ENCODE assay signal across 22 cellular contexts in genomic region chr12:130163461-130164215, GRCh38. TPM values are rescaled to one million over a fixed set of nuclear protein-coding genes. Genes with fewer than 3 reads are reported as not detected.
DNase-seq lines count a peak whose midpoint lies in the region; ATAC-seq and TF ChIP-seq lines count a peak whose summit lies in the region.
"Had no signal": no experiment of that assay in that cellular context is flagged by ENCODE, and none has a peak within 500 bp of the region (broad histone marks: within the 10 kb centered on the region; RNA-seq: fewer than 3 reads in every experiment).

No MANE protein-coding gene starts in this region.

- H3K18ac ChIP-seq in IMR-90 (ENCODE audit: low read depth, low read length) (no peak overlapping the region), trophoblast cell (ENCODE audit: low read length) (no peak overlapping the region)

- no peaks in the 10 kb centered on the region for H3K9me1 ChIP-seq in IMR-90 (ENCODE audit: insufficient read depth, low read length)

- no peak overlapping the region for H3K56ac ChIP-seq in IMR-90 (ENCODE audit: extremely low read depth, insufficient read depth, low read length)

- H3K23ac ChIP-seq in IMR-90 (ENCODE audit: low read depth, low read length) (no peak overlapping the region), trophoblast cell (ENCODE audit: low read length) (no peak overlapping the region)

- H3K27me3 Mint-ChIP-seq in activated CD4-positive, alpha-beta memory T cell treated with anti-CD3 and anti-CD28 coated beads for 36 hours: peaks cover 33% of the 10 kb centered on the region
- peaks cover 28% of the 10 kb centered on the region for H3K27me3 Mint-ChIP-seq in activated CD4-positive, alpha-beta memory T cell treated with anti-CD3 and anti-CD28 coated beads, Interleukin-2, amount 10 ng/mL, durations not matched to agents 7 days and 5 days

- intact Hi-C loops in activated CD4-positive, alpha-beta memory T cell treated with anti-CD3 and anti-CD28 coated beads for 36 hours (cut with micrococcal nuclease): no loop called here
- intact Hi-C loops in IMR-90 (cut with micrococcal nuclease): no loop called here

- H3K27ac Mint-ChIP-seq in activated CD4-positive, alpha-beta memory T cell treated with anti-CD3 and anti-CD28 coated beads for 36 hours: no peak overlapping the region
- no peak overlapping the region for H3K27ac Mint-ChIP-seq in activated CD4-positive, alpha-beta memory T cell treated with anti-CD3 and anti-CD28 coated beads, Interleukin-2, amount 10 ng/mL, durations not matched to agents 7 days and 5 days
- H3K27ac Mint-ChIP-seq: activated CD4-positive, alpha-beta T cell treated with anti-CD3 and anti-CD28 coated beads for 36 hours; CD4-positive, CD25-positive, alpha-beta regulatory T cell had no signal

- no peak overlapping the region for H2BK5ac ChIP-seq in IMR-90 (ENCODE audit: low read depth, low read length, poor library complexity, severe bottlenecking)
- no peak overlapping the region for H2BK5ac ChIP-seq in trophoblast cell (ENCODE audit: low read depth, low read length, poor library complexity)

- no peak overlapping the region for H2BK12ac ChIP-seq in trophoblast cell (ENCODE audit: low read length)

- no peak overlapping the region for H3K4me2 ChIP-seq in IMR-90 (ENCODE audit: low read depth, low read length)
- no peak overlapping the region for H3K4me2 ChIP-seq in trophoblast cell (ENCODE audit: low read length)
- H3K4me2 ChIP-seq: A549 had no signal

- no peak overlapping the region for H4K5ac ChIP-seq in IMR-90 (ENCODE audit: low read depth, low read length)

- H3K9me3 Mint-ChIP-seq in activated CD4-positive, alpha-beta memory T cell treated with anti-CD3 and anti-CD28 coated beads for 36 hours: no peaks in the 10 kb centered on the region
- no peaks in the 10 kb centered on the region for H3K9me3 Mint-ChIP-seq in activated CD4-positive, alpha-beta memory T cell treated with anti-CD3 and anti-CD28 coated beads, Interleukin-2, amount 10 ng/mL, durations not matched to agents 7 days and 5 days

- no peak for TF ChIP-seq POLR2A in IMR-90 (IDR thresholded peaks at IDR 0.05; ENCODE audit: low read depth, low read length)

- DNase-seq in activated CD4-positive, alpha-beta memory T cell treated with anti-CD3 and anti-CD28 coated beads for 36 hours: no peak
- no peak for DNase-seq in activated CD4-positive, alpha-beta memory T cell treated with anti-CD3 and anti-CD28 coated beads, Interleukin-2, amount 10 ng/mL, durations not matched to agents 7 days and 5 days
- DNase-seq in IMR-90 (no peak), retina (peak; percentile 66), trophoblast cell (no peak), ureter (ENCODE audit: low spot score) (no peak), cerebellar nuclear complex (lab: John Stamatoyannopoulos, UW) (no peak)
- DNase-seq: activated CD4-positive, alpha-beta T cell treated with anti-CD3 and anti-CD28 coated beads for 36 hours; brain microvascular endothelial cell; effector memory CD4-positive, alpha-beta T cell; islet precursor cell; MG63; mucosa of descending colon; NCI-H1930; NCI-H69; uterus had no signal

- H2BK120ac ChIP-seq in IMR-90 (ENCODE audit: low read depth, low read length): no peak overlapping the region
- H2BK120ac ChIP-seq in trophoblast cell (ENCODE audit: insufficient read depth, low read length, poor library complexity): no peak overlapping the region

- no peak for TF ChIP-seq CTCF in IMR-90 (conservative IDR thresholded peaks at IDR 0.05; ENCODE audit: low read depth, low read length)

- H2BK15ac ChIP-seq in IMR-90 (ENCODE audit: low read depth, low read length): no peak overlapping the region

- H3K4me3 Mint-ChIP-seq in activated CD4-positive, alpha-beta memory T cell treated with anti-CD3 and anti-CD28 coated beads for 36 hours: peak overlapping the region; percentile 24
- H3K4me3 Mint-ChIP-seq in activated CD4-positive, alpha-beta memory T cell treated with anti-CD3 and anti-CD28 coated beads, Interleukin-2, amount 10 ng/mL, durations not matched to agents 7 days and 5 days: no peak overlapping the region
- H3K4me3 Mint-ChIP-seq: CD4-positive, CD25-positive, alpha-beta regulatory T cell had no signal

- dilution Hi-C loops in IMR-90 (cut with HindIII; ENCODE audit: low sequenced_read_pairs, unreplicated experiment): no loop called here

- no peak overlapping the region for H4K8ac ChIP-seq in IMR-90 (ENCODE audit: low read depth in 2 of 2, low read length in 2 of 2)
- H4K8ac ChIP-seq in trophoblast cell (ENCODE audit: low read depth, low read length): no peak overlapping the region

- H3K79me2 ChIP-seq in trophoblast cell (ENCODE audit: control insufficient read depth, insufficient read depth, low read length, poor library complexity): no peaks in the 10 kb centered on the region

- no peak overlapping the region for H4K12ac ChIP-seq in trophoblast cell (ENCODE audit: low read depth, low read length)

- H3K4me1 ChIP-seq in IMR-90 (ENCODE audit: control insufficient read depth, insufficient read depth, low read length) (no peaks in the 10 kb centered on the region), trophoblast cell (ENCODE audit: control insufficient read depth in 1 of 2, insufficient read depth in 2 of 2, low read length in 2 of 2) (peaks cover 7 to 10% of the 10 kb centered on the region in 2 experiments)
- H3K4me1 ChIP-seq: A549 had no signal

- H3K9me3 ChIP-seq in IMR-90 (ENCODE audit: control insufficient read depth, insufficient read depth, low read length) (peaks cover 9% of the 10 kb centered on the region; the same call in 1 of the 2 replicates), iPS-18c (ENCODE audit: control insufficient read depth, insufficient read depth, low read length) (no peaks in the 10 kb centered on the region), trophoblast cell (ENCODE audit: insufficient read depth, low read depth, low read length) (peaks cover 12% of the 10 kb centered on the region)
- H3K9me3 ChIP-seq: A549, MG63, mucosa of descending colon, uterus had no signal

- H3K27ac ChIP-seq in IMR-90 (ENCODE audit: insufficient read depth, low read length) (no peak overlapping the region), trophoblast cell (ENCODE audit: low read depth, low read length) (no peak overlapping the region)
- H3K27ac ChIP-seq: A549, brain microvascular endothelial cell, uterus had no signal

- H3K4ac ChIP-seq in IMR-90 (ENCODE audit: low read depth, low read length): no peak overlapping the region
- H3K4ac ChIP-seq in trophoblast cell (ENCODE audit: low read depth, low read length): no peak overlapping the region

- peaks cover 4% of the 10 kb centered on the region for H3K36me3 Mint-ChIP-seq in activated CD4-positive, alpha-beta memory T cell treated with anti-CD3 and anti-CD28 coated beads for 36 hours
- peaks cover 3% of the 10 kb centered on the region for H3K36me3 Mint-ChIP-seq in activated CD4-positive, alpha-beta memory T cell treated with anti-CD3 and anti-CD28 coated beads, Interleukin-2, amount 10 ng/mL, durations not matched to agents 7 days and 5 days (ENCODE audit: low read depth)
- H3K36me3 Mint-ChIP-seq: CD4-positive, CD25-positive, alpha-beta regulatory T cell had no signal

- CTCF ChIA-PET in activated CD4-positive, alpha-beta memory T cell treated with anti-CD3 and anti-CD28 coated beads for 36 hours (lab: Charles Lee): no interaction called here
- CTCF ChIA-PET in activated CD4-positive, alpha-beta memory T cell treated with anti-CD3 and anti-CD28 coated beads, Interleukin-2, amount 10 ng/mL, durations not matched to agents 7 days and 5 days (lab: Charles Lee): no interaction called here
- CTCF ChIA-PET in IMR-90 (lab: Yijun Ruan, JAX): no interaction called here

- TF ChIP-seq RAD21 in IMR-90 (IDR thresholded peaks at IDR 0.05; ENCODE audit: low read length): no peak

- BruUV-seq in IMR-90 (replicated peaks; lab: Mats Ljungman, UMichigan): no TSS peak

- H3K27me3 ChIP-seq in IMR-90 (ENCODE audit: control insufficient read depth, insufficient read depth, low read length) (no peaks in the 10 kb centered on the region), trophoblast cell (ENCODE audit: insufficient read depth, low read length) (peaks cover 69% of the 10 kb centered on the region)
- H3K27me3 ChIP-seq: uterus had no signal

- H3K9ac ChIP-seq in IMR-90 (ENCODE audit: low read depth, low read length) (no peak overlapping the region), trophoblast cell (ENCODE audit: low read length) (no peak overlapping the region)

- H3K36me3 ChIP-seq in IMR-90 (ENCODE audit: control insufficient read depth, insufficient read depth, low read length) (no peaks in the 10 kb centered on the region), trophoblast cell (ENCODE audit: control insufficient read depth in 1 of 2, insufficient read depth in 2 of 2, low read length in 2 of 2) (no peaks in the 10 kb centered on the region)
- H3K36me3 ChIP-seq: brain microvascular endothelial cell, MG63, uterus had no signal

- peaks cover 2% of the 10 kb centered on the region for H3K4me1 Mint-ChIP-seq in activated CD4-positive, alpha-beta memory T cell treated with anti-CD3 and anti-CD28 coated beads for 36 hours (ENCODE audit: low read depth)
- H3K4me1 Mint-ChIP-seq in activated CD4-positive, alpha-beta memory T cell treated with anti-CD3 and anti-CD28 coated beads, Interleukin-2, amount 10 ng/mL, durations not matched to agents 7 days and 5 days: peaks cover 2% of the 10 kb centered on the region

- no peak overlapping the region for H2AK9ac ChIP-seq in IMR-90 (replicated peaks; ENCODE audit: low read depth, low read length, poor library complexity)

- H3K4me3 ChIP-seq in IMR-90 (ENCODE audit: insufficient read depth, low read depth, low read length) (no peak overlapping the region), iPS-18c (ENCODE audit: insufficient read depth, low read depth, low read length) (peak overlapping the region; percentile 34; the same call in 1 of the 2 replicates), trophoblast cell (ENCODE audit: low read depth, low read length) (no peak overlapping the region)
- H3K4me3 ChIP-seq: A549, MG63, mucosa of descending colon had no signal

- no peak overlapping the region for H4K91ac ChIP-seq in IMR-90 (ENCODE audit: insufficient read depth, low read depth, low read length)
- no peak overlapping the region for H4K91ac ChIP-seq in trophoblast cell (ENCODE audit: low read depth, low read length)

- H3K79me1 ChIP-seq in IMR-90 (ENCODE audit: low read depth in 1 of 2, low read length in 2 of 2) (no peaks in the 10 kb centered on the region), trophoblast cell (ENCODE audit: low read length) (no peaks in the 10 kb centered on the region)

- H2AFZ ChIP-seq in IMR-90 (replicated peaks; ENCODE audit: low read length, poor library complexity) (peak overlapping the region; percentile 58), trophoblast cell (ENCODE audit: insufficient read depth, low read length, poor library complexity) (no peak overlapping the region)

- no peak overlapping the region for H3K14ac ChIP-seq in IMR-90 (replicated peaks; ENCODE audit: low read depth, low read length)
- H3K14ac ChIP-seq in trophoblast cell (ENCODE audit: low read length): no peak overlapping the region

- in situ Hi-C loops in IMR-90 (cut with MboI; ENCODE audit: low sequenced_read_pairs): no loop called here

- no peak for ATAC-seq in IMR-90 (ENCODE audit: low read depth)
- ATAC-seq: A549; activated CD4-positive, alpha-beta T cell treated with anti-CD3 and anti-CD28 coated beads for 36 hours; mucosa of descending colon had no signal

- no peaks in the 10 kb centered on the region for H4K20me1 ChIP-seq in IMR-90 (ENCODE audit: insufficient read depth, low read length)

- POLR2A ChIA-PET in activated CD4-positive, alpha-beta memory T cell treated with anti-CD3 and anti-CD28 coated beads for 36 hours (lab: Charles Lee): no interaction called here
- POLR2A ChIA-PET in activated CD4-positive, alpha-beta memory T cell treated with anti-CD3 and anti-CD28 coated beads, Interleukin-2, amount 10 ng/mL, durations not matched to agents 7 days and 5 days (lab: Charles Lee): no interaction called here
- POLR2A ChIA-PET in IMR-90 (lab: Charles Lee; ENCODE audit: unreplicated experiment): no interaction called here

- H2AK5ac ChIP-seq in IMR-90 (ENCODE audit: low read depth, low read length) (no peak overlapping the region), trophoblast cell (ENCODE audit: low read length) (no peak overlapping the region)

- H2BK20ac ChIP-seq in IMR-90 (ENCODE audit: low read depth, low read length): no peak overlapping the region

- WGBS in IMR-90 (ENCODE audit: extremely low coverage in 2 of 2, insufficient read length in 1 of 2), 2 experiments: 14% methylated on average over 59 of the region's 71 CpGs; no CpG with 5 or more reads in 1 of the 2 experiments
- no CpG with 5 or more reads among the region's 71 CpGs for WGBS in trophoblast cell (ENCODE audit: extremely low coverage, insufficient coverage, insufficient read length)

RNA-seq across cellular contexts. Expression of gene FZD10, which starts 1.4 kb away (rescaled TPM):
- not detected for total RNA-seq in activated CD4-positive, alpha-beta memory T cell treated with anti-CD3 and anti-CD28 coated beads for 36 hours
- total RNA-seq in activated CD4-positive, alpha-beta memory T cell treated with anti-CD3 and anti-CD28 coated beads, Interleukin-2, amount 10 ng/mL, durations not matched to agents 7 days and 5 days: not detected
- total RNA-seq in IMR-90 (2012; rRNA removed) (not detected in 2 replicates), ureter (5.9 TPM)
- polyA plus RNA-seq in IMR-90 (2012; rRNA removed): not detected in 2 replicates
- polyA plus RNA-seq in IMR-90 (2012; cell fraction: cytosol; rRNA removed): not detected in 2 replicates
- not detected in 2 replicates for polyA plus RNA-seq in IMR-90 (2012; cell fraction: nucleus; rRNA removed; ENCODE audit: low replicate concordance)
- 3.0 and 3.2 TPM in 2 replicates for polyA plus RNA-seq in trophoblast cell (2013)
- total RNA-seq: activated CD4-positive, alpha-beta T cell treated with anti-CD3 and anti-CD28 coated beads for 36 hours; CD4-positive, CD25-positive, alpha-beta regulatory T cell; HT-29; pulmonary artery endothelial cell; T-helper 2 cell treated with Interferon-gamma antibody and Interleukin-4, amounts not matched to agents 100 ng/mL and 5 ng/mL, for 36 hours had no signal
- polyA plus RNA-seq: A549; CD4-positive, CD25-positive, alpha-beta regulatory T cell had no signal
